ENCODE assay signal across 24 cellular contexts in the genomic region with DNA sequence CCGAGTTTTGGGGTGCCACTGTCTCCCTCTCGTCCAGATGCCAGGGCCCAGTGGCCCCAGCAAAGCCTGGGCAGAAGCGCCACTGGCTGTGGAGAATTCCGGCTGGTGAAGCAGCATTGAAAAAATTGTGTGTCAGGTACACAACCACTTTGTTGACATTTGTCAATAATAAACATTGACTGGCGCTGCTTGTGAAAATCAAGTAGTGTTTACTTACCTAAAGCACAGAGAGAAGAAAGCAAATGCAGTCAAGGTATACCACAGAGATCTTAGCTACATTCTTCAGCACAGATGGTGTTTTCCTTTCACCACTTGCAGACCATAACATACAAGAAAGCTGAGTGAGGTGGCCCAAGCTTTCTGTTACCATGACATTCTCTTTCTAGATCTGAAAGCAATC. TPM values are rescaled to one million over a fixed set of nuclear protein-coding genes. Genes with fewer than 3 reads are reported as not detected.
DNase-seq lines count a peak whose midpoint lies in the region; ATAC-seq, FAIRE-seq and TF ChIP-seq lines count a peak whose summit lies in the region.
"Had no signal": no experiment of that assay in that cellular context is flagged by ENCODE, and none has a peak within 500 bp of the region (broad histone marks: within the 10 kb centered on the region; RNA-seq: fewer than 3 reads in every experiment).

No MANE protein-coding gene starts in this region.

- peak; percentile 18 for DNase-seq in NCI-H510A treated with DMSO at 0.1 percent for 48 hours (lab: John Stamatoyannopoulos, UW)
- DNase-seq in NCI-H510A (lab: John Stamatoyannopoulos, UW) = no peak
- no peak for DNase-seq in trophoblast cell
- no peak for DNase-seq in GM19239 (ENCODE audit: insufficient read length, low spot score)
- DNase-seq in DMS79 (lab: John Stamatoyannopoulos, UW) = no peak
- DNase-seq in NCI-H1694 (lab: John Stamatoyannopoulos, UW) = no peak
- DNase-seq: 8988T; AML-193; C1 segment of cervical spinal cord; DMS79 treated with DMSO at 0.1 percent for 48 hours; GOT3; HCEC 1CT; Kasumi-1; MG63; NCI-H1417 treated with DMSO at 0.1 percent for 48 hours; NCI-H187 treated with DMSO at 0.1 percent for 48 hours; NCI-H2107; NCI-H748 treated with DMSO at 0.1 percent for 48 hours; NK-92 treated with Interleukin-12 subunit alpha and Interleukin-12 subunit beta, amount 100 ng/mL, for 24 hours; SJCRH30; T-cell had no signal

- H4K8ac ChIP-seq in trophoblast cell (ENCODE audit: low read depth, low read length) = no peak overlapping the region

- no peak overlapping the region for H4K12ac ChIP-seq in trophoblast cell (ENCODE audit: low read depth, low read length)

- no peaks in the 10 kb centered on the region for H3K36me3 ChIP-seq in trophoblast cell (ENCODE audit: control insufficient read depth in 1 of 2, insufficient read depth in 2 of 2, low read length in 2 of 2)
- H3K36me3 ChIP-seq: MG63, SJCRH30 had no signal

- TF ChIP-seq CTCF in VCaP (conservative IDR thresholded peaks at IDR 0.05) = no peak

- no peak overlapping the region for H3K4me3 ChIP-seq in trophoblast cell (ENCODE audit: low read depth, low read length)
- H3K4me3 ChIP-seq: MG63, SJCRH30 had no signal

- H3K4me2 ChIP-seq in trophoblast cell (ENCODE audit: low read length) = no peak overlapping the region

- peaks cover 0 to 2% of the 10 kb centered on the region in 2 experiments for H3K4me1 ChIP-seq in trophoblast cell (ENCODE audit: control insufficient read depth in 1 of 2, insufficient read depth in 2 of 2, low read length in 2 of 2)

- H2BK120ac ChIP-seq in trophoblast cell (ENCODE audit: insufficient read depth, low read length, poor library complexity) = no peak overlapping the region

- no peak overlapping the region for H2AK5ac ChIP-seq in trophoblast cell (ENCODE audit: low read length)

- H3K27me3 ChIP-seq in trophoblast cell (ENCODE audit: insufficient read depth, low read length) = no peaks in the 10 kb centered on the region
- H3K27me3 ChIP-seq: MG63, SJCRH30 had no signal

- FAIRE-seq in GM19239 (lab: Jason Lieb, UNC) = no peak

- no peak overlapping the region for H3K4ac ChIP-seq in trophoblast cell (ENCODE audit: low read depth, low read length)

- no peak overlapping the region for H3K23ac ChIP-seq in trophoblast cell (ENCODE audit: low read length)

- H3K9ac ChIP-seq in trophoblast cell (ENCODE audit: low read length) = no peak overlapping the region

- H3K14ac ChIP-seq in trophoblast cell (ENCODE audit: low read length) = no peak overlapping the region

- WGBS in trophoblast cell (ENCODE audit: extremely low coverage, insufficient coverage, insufficient read length) = no CpG with 5 or more reads among the region's 5 CpGs

- H3K18ac ChIP-seq in trophoblast cell (ENCODE audit: low read length) = no peak overlapping the region

- peak overlapping the region; percentile 40 for H4K91ac ChIP-seq in trophoblast cell (ENCODE audit: low read depth, low read length)

- H2BK12ac ChIP-seq in trophoblast cell (ENCODE audit: low read length) = no peak overlapping the region

- H2BK5ac ChIP-seq in trophoblast cell (ENCODE audit: low read depth, low read length, poor library complexity) = no peak overlapping the region

- H3K79me2 ChIP-seq in trophoblast cell (ENCODE audit: control insufficient read depth, insufficient read depth, low read length, poor library complexity) = no peaks in the 10 kb centered on the region

- H3K27ac ChIP-seq in VCaP (peak overlapping the region; percentile 51), trophoblast cell (ENCODE audit: low read depth, low read length) (no peak overlapping the region)
- H3K27ac ChIP-seq: SJCRH30 had no signal

- no peak overlapping the region for H2AFZ ChIP-seq in trophoblast cell (ENCODE audit: insufficient read depth, low read length, poor library complexity)

- no peaks in the 10 kb centered on the region for H3K9me3 ChIP-seq in trophoblast cell (ENCODE audit: insufficient read depth, low read depth, low read length)
- H3K9me3 ChIP-seq: MG63, SJCRH30 had no signal

- ATAC-seq in HG03045 (IDR thresholded peaks at IDR 0.05; ENCODE audit: unreplicated experiment) = peak; percentile 46
- ATAC-seq: Panc1, T-cell had no signal

- H3K79me1 ChIP-seq in trophoblast cell (ENCODE audit: low read length) = no peaks in the 10 kb centered on the region

RNA-seq across cellular contexts. Expression of a gene that starts 14.5 kb away (rescaled TPM):
- polyA plus RNA-seq in trophoblast cell (2013) = 57.3 and 64.9 TPM in 2 replicates
